Comparison of ENCODE assay signal across 34 cellular contexts in genomic region chr10:101337836-101338235, GRCh38.
"Had no signal": no experiment of that assay in that cellular context is flagged by ENCODE, and none has a peak within 500 bp of the region (broad histone marks: within the 10 kb centered on the region; RNA-seq: fewer than 3 reads in every experiment).

No MANE protein-coding gene starts in this region.

- H3K27me3 Mint-ChIP-seq: activated CD4-positive, alpha-beta memory T cell treated with anti-CD3 and anti-CD28 coated beads for 36 hours had no signal

- H3K4me3 Mint-ChIP-seq: activated B cell treated with CpG ODN at 0.5 μM for 24 hours; activated CD4-positive, alpha-beta memory T cell treated with anti-CD3 and anti-CD28 coated beads for 36 hours; activated CD4-positive, alpha-beta T cell treated with anti-CD3 and anti-CD28 coated beads, Interleukin-2, amount 10 ng/mL, durations not matched to agents 24 days and 14 days; activated CD8-positive, alpha-beta T cell treated with anti-CD3 and anti-CD28 coated beads for 36 hours; activated naive CD4-positive, alpha-beta T cell treated with anti-CD3 and anti-CD28 coated beads for 36 hours; activated naive CD8-positive, alpha-beta T cell treated with anti-CD3 and anti-CD28 coated beads for 36 hours; activated T-cell treated with anti-CD3 and anti-CD28 coated beads, Interleukin-2, amount 50 U/mL, for 4 hours; activated T-cell treated with anti-CD3 and anti-CD28 coated beads, Interleukin-2, amount 50 U/mL, for 72 hours; activated T-helper 1 cell treated with anti-CD3 and anti-CD28 coated beads, Interleukin-12 subunit alpha, Interleukin-12 subunit beta, Interleukin-2, Interleukin-4 antibody, amounts not matched to agents 30 ng/mL and 10 ng/mL and 1 ng/mL, durations not matched to agents 14 hours and 24 hours and 36 hours; activated T-helper 17 cell treated with anti-CD3 and anti-CD28 coated beads, Interleukin-2, amount 50 U/mL, for 72 hours; T-cell; T-helper 17 cell had no signal

- FAIRE-seq: astrocyte, TTC549 had no signal

- H3K9me3 ChIP-seq: adrenal gland, body of pancreas, breast epithelium had no signal

- H3K9me3 Mint-ChIP-seq: activated B cell treated with CpG ODN at 0.5 μM for 24 hours; activated CD4-positive, alpha-beta memory T cell treated with anti-CD3 and anti-CD28 coated beads for 36 hours; activated CD4-positive, alpha-beta T cell treated with anti-CD3 and anti-CD28 coated beads, Interleukin-2, amount 10 ng/mL, durations not matched to agents 24 days and 14 days; activated CD8-positive, alpha-beta T cell treated with anti-CD3 and anti-CD28 coated beads for 36 hours; activated naive CD4-positive, alpha-beta T cell treated with anti-CD3 and anti-CD28 coated beads for 36 hours; activated naive CD4-positive, alpha-beta T cell treated with anti-CD3 and anti-CD28 coated beads, Interleukin-2, amount 50 U/mL, for 72 hours; activated naive CD8-positive, alpha-beta T cell treated with anti-CD3 and anti-CD28 coated beads for 36 hours; activated T-cell treated with anti-CD3 and anti-CD28 coated beads, Interleukin-2, amount 50 U/mL, for 4 hours; activated T-cell treated with anti-CD3 and anti-CD28 coated beads, Interleukin-2, amount 50 U/mL, for 72 hours; activated T-helper 1 cell treated with anti-CD3 and anti-CD28 coated beads, Interleukin-12 subunit alpha, Interleukin-12 subunit beta, Interleukin-2, Interleukin-4 antibody, amounts not matched to agents 30 ng/mL and 10 ng/mL and 1 ng/mL, durations not matched to agents 14 hours and 24 hours and 36 hours; activated T-helper 17 cell treated with anti-CD3 and anti-CD28 coated beads, Interleukin-2, amount 50 U/mL, for 72 hours; T-cell had no signal

- H3K36me3 Mint-ChIP-seq: activated CD4-positive, alpha-beta memory T cell treated with anti-CD3 and anti-CD28 coated beads for 36 hours; activated naive CD4-positive, alpha-beta T cell treated with anti-CD3 and anti-CD28 coated beads, Interleukin-2, amount 50 U/mL, for 72 hours; activated naive CD8-positive, alpha-beta T cell treated with anti-CD3 and anti-CD28 coated beads for 36 hours; T-cell had no signal

- H3K36me3 ChIP-seq: adrenal gland, brain microvascular endothelial cell, breast epithelium had no signal

- H3K4me3 ChIP-seq: adrenal gland, body of pancreas, breast epithelium had no signal

- H3K27ac Mint-ChIP-seq: activated B cell treated with CpG ODN at 0.5 μM for 24 hours; activated CD4-positive, alpha-beta memory T cell treated with anti-CD3 and anti-CD28 coated beads for 36 hours; activated CD4-positive, alpha-beta T cell treated with anti-CD3 and anti-CD28 coated beads, Interleukin-2, amount 10 ng/mL, durations not matched to agents 24 days and 14 days; activated CD8-positive, alpha-beta T cell treated with anti-CD3 and anti-CD28 coated beads for 36 hours; activated naive CD4-positive, alpha-beta T cell treated with anti-CD3 and anti-CD28 coated beads for 36 hours; activated naive CD4-positive, alpha-beta T cell treated with anti-CD3 and anti-CD28 coated beads, Interleukin-2, amount 50 U/mL, for 72 hours; activated naive CD8-positive, alpha-beta T cell treated with anti-CD3 and anti-CD28 coated beads for 36 hours; activated T-cell treated with anti-CD3 and anti-CD28 coated beads, Interleukin-2, amount 50 U/mL, for 72 hours; activated T-helper 1 cell treated with anti-CD3 and anti-CD28 coated beads, Interleukin-12 subunit alpha, Interleukin-12 subunit beta, Interleukin-2, Interleukin-4 antibody, amounts not matched to agents 30 ng/mL and 10 ng/mL and 1 ng/mL, durations not matched to agents 14 hours and 24 hours and 36 hours; activated T-helper 17 cell treated with anti-CD3 and anti-CD28 coated beads, Interleukin-2, amount 50 U/mL, for 72 hours; T-cell; T-helper 17 cell had no signal

- H3K27me3 ChIP-seq: adrenal gland, body of pancreas, brain microvascular endothelial cell, breast epithelium had no signal

- H3K27ac ChIP-seq: adrenal gland, body of pancreas, brain microvascular endothelial cell, breast epithelium, VCaP had no signal

- H3K4me1 ChIP-seq: adrenal gland, body of pancreas, breast epithelium had no signal

- H3K4me1 Mint-ChIP-seq: activated B cell treated with CpG ODN at 0.5 μM for 24 hours; activated CD4-positive, alpha-beta T cell treated with anti-CD3 and anti-CD28 coated beads, Interleukin-2, amount 10 ng/mL, durations not matched to agents 24 days and 14 days; activated naive CD8-positive, alpha-beta T cell treated with anti-CD3 and anti-CD28 coated beads for 36 hours; activated T-helper 17 cell treated with anti-CD3 and anti-CD28 coated beads, Interleukin-2, amount 50 U/mL, for 72 hours; T-cell; T-helper 17 cell had no signal

- DNase-seq: activated B cell treated with CpG ODN at 0.5 μM for 24 hours; activated CD4-positive, alpha-beta memory T cell treated with anti-CD3 and anti-CD28 coated beads for 36 hours; activated CD4-positive, alpha-beta T cell treated with anti-CD3 and anti-CD28 coated beads for 4 hours; activated CD4-positive, alpha-beta T cell treated with anti-CD3 and anti-CD28 coated beads, Interleukin-2, amount 10 ng/mL, durations not matched to agents 24 days and 14 days; activated CD4-positive, alpha-beta T cell treated with anti-CD3 and anti-CD28 coated beads, Interleukin-2, amount 50 U/mL, for 1 hour; activated CD4-positive, alpha-beta T cell treated with anti-CD3 and anti-CD28 coated beads, Interleukin-2, amount 50 U/mL, for 4 hours; activated CD4-positive, CD25-positive, alpha-beta regulatory T cell treated with anti-CD3 and anti-CD28 coated beads, Interleukin-2, amount 50 U/mL, for 72 hours; activated CD8-positive, alpha-beta memory T cell treated with anti-CD3 and anti-CD28 coated beads, Interleukin-2, amount 50 U/mL, for 4 hours; activated CD8-positive, alpha-beta T cell treated with anti-CD3 and anti-CD28 coated beads for 36 hours; activated effector memory CD4-positive, alpha-beta T cell treated with anti-CD3 and anti-CD28 coated beads, Interleukin-2, amount 50 U/mL, for 16 hours; activated gamma-delta T cell treated with Interleukin-2 at 50 U/mL for 16 hours; activated naive CD4-positive, alpha-beta T cell; activated naive CD4-positive, alpha-beta T cell treated with anti-CD3 and anti-CD28 coated beads for 36 hours; activated naive CD4-positive, alpha-beta T cell treated with anti-CD3 and anti-CD28 coated beads, Interleukin-2, amount 50 U/mL, for 16 hours; activated naive CD8-positive, alpha-beta T cell treated with anti-CD3 and anti-CD28 coated beads for 36 hours; activated T-cell treated with anti-CD3 and anti-CD28 coated beads for 4 hours; activated T-cell treated with anti-CD3 and anti-CD28 coated beads, Interleukin-2, amount 50 U/mL, for 1 hour; activated T-cell treated with anti-CD3 and anti-CD28 coated beads, Interleukin-2, amount 50 U/mL, for 4 hours; activated T-cell treated with anti-CD3 and anti-CD28 coated beads, Interleukin-2, amount 50 U/mL, for 72 hours; adrenal gland; amniotic stem cell; aorta; body of pancreas; brain microvascular endothelial cell; central memory CD4-positive, alpha-beta T cell; T-cell; T-helper 17 cell had no signal
